ENCODE assay signal across 25 cellular contexts in the genomic region with DNA sequence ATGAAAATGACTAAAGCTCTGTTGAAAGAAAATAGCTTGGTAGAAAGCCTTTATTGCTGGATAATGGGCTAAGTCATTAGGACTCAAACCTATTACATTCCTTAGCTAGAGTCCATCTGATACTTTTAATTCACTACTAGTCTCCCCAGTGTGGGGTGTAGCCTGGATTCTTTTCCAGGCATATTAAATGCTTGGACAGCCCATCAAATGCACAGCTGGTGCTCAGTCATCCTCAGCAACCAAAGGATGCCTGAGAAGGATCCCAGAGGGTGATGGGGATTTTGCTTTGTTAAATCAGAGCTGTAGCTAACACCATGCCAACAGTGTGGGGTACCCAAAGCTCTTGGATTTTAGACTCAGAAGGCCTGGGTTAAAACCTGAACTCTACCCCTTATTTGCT.
"Had no signal": no experiment of that assay in that cellular context is flagged by ENCODE, and none has a peak within 500 bp of the region (broad histone marks: within the 10 kb centered on the region; RNA-seq: fewer than 3 reads in every experiment).

No MANE protein-coding gene starts in this region.

- H3K4me3 Mint-ChIP-seq: activated B cell treated with CpG ODN at 0.5 μM for 24 hours; activated CD4-positive, alpha-beta T cell treated with anti-CD3 and anti-CD28 coated beads, Interleukin-2, amount 10 ng/mL, durations not matched to agents 24 days and 14 days; activated CD8-positive, alpha-beta memory T cell treated with anti-CD3 and anti-CD28 coated beads, Interleukin-2, amount 10 ng/mL, durations not matched to agents 7 days and 5 days; activated T-cell treated with anti-CD3 and anti-CD28 coated beads, Interleukin-2, amount 50 U/mL, for 24 hours; activated T-helper 1 cell treated with anti-CD3 and anti-CD28 coated beads, Interleukin-12 subunit alpha, Interleukin-12 subunit beta, Interleukin-2, Interleukin-4 antibody, amounts not matched to agents 30 ng/mL and 10 ng/mL and 1 ng/mL, durations not matched to agents 14 hours and 24 hours and 36 hours; T-cell had no signal

- DNase-seq: activated B cell treated with CpG ODN at 0.5 μM for 24 hours; activated CD4-positive, alpha-beta T cell treated with anti-CD3 and anti-CD28 coated beads for 1 hour; activated CD4-positive, alpha-beta T cell treated with anti-CD3 and anti-CD28 coated beads, Interleukin-2, amount 10 ng/mL, durations not matched to agents 24 days and 14 days; activated CD4-positive, alpha-beta T cell treated with anti-CD3 and anti-CD28 coated beads, Interleukin-2, amount 50 U/mL, for 48 hours; activated CD8-positive, alpha-beta memory T cell treated with anti-CD3 and anti-CD28 coated beads, Interleukin-2, amount 10 ng/mL, durations not matched to agents 7 days and 5 days; activated effector memory CD4-positive, alpha-beta T cell treated with anti-CD3 and anti-CD28 coated beads, Interleukin-2, amount 50 U/mL, for 16 hours; activated naive CD4-positive, alpha-beta T cell treated with Interleukin-2 at 50 U/mL for 16 hours; activated T-cell treated with anti-CD3 and anti-CD28 coated beads, Interleukin-2, amount 50 U/mL, for 24 hours; cerebellar nuclear complex; KG1; NCI-H1048; NCI-H146; NCI-H187 treated with DMSO at 0.1 percent for 48 hours; NCI-H2081 treated with DMSO at 0.1 percent for 48 hours; NCI-H524 treated with DMSO at 0.1 percent for 48 hours; NCI-H774; NK-92 treated with Interleukin-12 subunit alpha and Interleukin-12 subunit beta, amount 100 ng/mL, for 24 hours; OCI-M1; SIG-M5; T-cell; T-helper 2 cell; T1000 had no signal

- H3K36me3 Mint-ChIP-seq: activated CD8-positive, alpha-beta memory T cell treated with anti-CD3 and anti-CD28 coated beads, Interleukin-2, amount 10 ng/mL, durations not matched to agents 7 days and 5 days; activated naive CD4-positive, alpha-beta T cell treated with anti-CD3 and anti-CD28 coated beads, Interleukin-2, amount 50 U/mL, for 72 hours; T-cell had no signal

- H3K9me3 Mint-ChIP-seq: activated B cell treated with CpG ODN at 0.5 μM for 24 hours; activated CD4-positive, alpha-beta T cell treated with anti-CD3 and anti-CD28 coated beads, Interleukin-2, amount 10 ng/mL, durations not matched to agents 24 days and 14 days; activated naive CD4-positive, alpha-beta T cell treated with anti-CD3 and anti-CD28 coated beads, Interleukin-2, amount 50 U/mL, for 72 hours; activated T-cell treated with anti-CD3 and anti-CD28 coated beads, Interleukin-2, amount 50 U/mL, for 24 hours; activated T-helper 1 cell treated with anti-CD3 and anti-CD28 coated beads, Interleukin-12 subunit alpha, Interleukin-12 subunit beta, Interleukin-2, Interleukin-4 antibody, amounts not matched to agents 30 ng/mL and 10 ng/mL and 1 ng/mL, durations not matched to agents 14 hours and 24 hours and 36 hours; T-cell had no signal

- H3K27ac ChIP-seq: SK-N-MC had no signal

- H3K27ac Mint-ChIP-seq: activated B cell treated with CpG ODN at 0.5 μM for 24 hours; activated CD4-positive, alpha-beta T cell treated with anti-CD3 and anti-CD28 coated beads, Interleukin-2, amount 10 ng/mL, durations not matched to agents 24 days and 14 days; activated CD8-positive, alpha-beta memory T cell treated with anti-CD3 and anti-CD28 coated beads, Interleukin-2, amount 10 ng/mL, durations not matched to agents 7 days and 5 days; activated naive CD4-positive, alpha-beta T cell treated with anti-CD3 and anti-CD28 coated beads, Interleukin-2, amount 50 U/mL, for 72 hours; activated T-cell treated with anti-CD3 and anti-CD28 coated beads, Interleukin-2, amount 50 U/mL, for 24 hours; activated T-helper 1 cell treated with anti-CD3 and anti-CD28 coated beads, Interleukin-12 subunit alpha, Interleukin-12 subunit beta, Interleukin-2, Interleukin-4 antibody, amounts not matched to agents 30 ng/mL and 10 ng/mL and 1 ng/mL, durations not matched to agents 14 hours and 24 hours and 36 hours; T-cell had no signal

- H3K27me3 Mint-ChIP-seq: activated B cell treated with CpG ODN at 0.5 μM for 24 hours; activated T-cell treated with anti-CD3 and anti-CD28 coated beads, Interleukin-2, amount 50 U/mL, for 24 hours; T-cell had no signal

- ATAC-seq: activated CD8-positive, alpha-beta memory T cell treated with anti-CD3 and anti-CD28 coated beads, Interleukin-2, amount 10 ng/mL, durations not matched to agents 7 days and 5 days; activated naive CD4-positive, alpha-beta T cell treated with anti-CD3 and anti-CD28 coated beads, Interleukin-2, amount 50 U/mL, for 72 hours; T-cell had no signal

- H3K4me3 ChIP-seq: SK-N-MC had no signal
